In the genomic region with DNA sequence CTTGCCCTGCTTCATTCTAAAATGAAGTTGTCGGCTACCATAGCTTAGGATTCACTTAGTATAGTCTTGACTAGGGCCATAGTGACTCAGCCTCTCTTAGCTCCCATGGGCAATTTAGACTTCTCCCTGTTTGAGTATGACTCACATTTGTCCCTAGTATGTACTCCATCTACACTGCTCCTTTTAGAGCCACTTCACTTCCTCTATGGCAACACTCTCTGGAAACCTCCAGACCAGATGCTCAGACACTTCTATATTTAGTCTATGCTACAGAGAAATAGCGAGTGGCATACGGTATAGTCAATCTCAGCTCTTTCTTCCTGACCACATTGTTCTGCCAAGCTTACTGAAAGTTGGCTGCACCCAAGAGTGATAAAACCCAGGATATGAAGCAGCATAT, we compare ENCODE assay signal across 10 cellular contexts. TPM values are rescaled to one million over a fixed set of nuclear protein-coding genes. Genes with fewer than 3 reads are reported as not detected.
DNase-seq lines count a peak whose midpoint lies in the region; ATAC-seq and TF ChIP-seq lines count a peak whose summit lies in the region.
"Had no signal": no experiment of that assay in that cellular context is flagged by ENCODE, and none has a peak within 500 bp of the region (broad histone marks: within the 10 kb centered on the region; RNA-seq: fewer than 3 reads in every experiment).

No MANE protein-coding gene starts in this region.

- peaks cover 17% of the 10 kb centered on the region for H3K4me1 ChIP-seq in adipocyte (ENCODE audit: control insufficient read depth, insufficient read depth, low read length)
- peaks cover 3 to 8% (median 6%) of the 10 kb centered on the region in 4 donors for H3K4me1 ChIP-seq in upper lobe of left lung

- no peaks in the 10 kb centered on the region for H3K9me3 ChIP-seq in adipocyte (ENCODE audit: control insufficient read depth, low read length)
- no peaks in the 10 kb centered on the region for H3K9me3 ChIP-seq in upper lobe of left lung

- DNase-seq in NCI-H510A treated with DMSO at 0.1 percent for 48 hours (lab: John Stamatoyannopoulos, UW) (peak; percentile 25), NCI-H510A (lab: John Stamatoyannopoulos, UW) (no peak), adipocyte (ENCODE audit: low read depth) (peak; percentile 49), left ventricle myocardium superior (no peak), upper lobe of left lung (peak in 1 of 2 donors; percentile 50), NCI-H2196 treated with DMSO at 0.1 percent for 48 hours (lab: John Stamatoyannopoulos, UW; ENCODE audit: unreplicated experiment) (no peak)
- DNase-seq in activated CD4-positive, alpha-beta T cell treated with anti-CD3 and anti-CD28 coated beads for 48 hours: no peak

- intact Hi-C loops in left ventricle myocardium superior (cut with micrococcal nuclease): loop anchor here (5.0 kb wide), 1 partner anchor 302 kb away; no protein-coding TSS in a partner anchor

- no peak for TF ChIP-seq POLR2A in upper lobe of left lung (IDR thresholded peaks at IDR 0.05)

- H3K4me3 ChIP-seq in adipocyte (ENCODE audit: low read length) (peak overlapping the region; percentile 18), upper lobe of left lung (no peak overlapping the region)

- peak; percentile 95 for ATAC-seq in left ventricle myocardium superior
- peak; percentile 86 to 92 for ATAC-seq in upper lobe of left lung (ENCODE audit: low FRiP score in 2 of 2)
- no peak for ATAC-seq in HG02884 (IDR thresholded peaks at IDR 0.05; ENCODE audit: unreplicated experiment)

- WGBS in upper lobe of left lung, 2 donors: 27 to 41% methylated on average over 3 of the region's 3 CpGs

- H3K36me3 ChIP-seq in adipocyte (ENCODE audit: control insufficient read depth, insufficient read depth, low read length, severe bottlenecking) (no peaks in the 10 kb centered on the region), upper lobe of left lung (no peaks in the 10 kb centered on the region)

- peak overlapping the region; percentile 44 for H3K9ac ChIP-seq in adipocyte (ENCODE audit: low read length)

- H3K27me3 ChIP-seq in adipocyte (replicated peaks; ENCODE audit: control insufficient read depth, insufficient read depth, low read length): no peaks in the 10 kb centered on the region
- no peaks in the 10 kb centered on the region for H3K27me3 ChIP-seq in upper lobe of left lung

- peak in 1 of 4 donors; percentile 41 for TF ChIP-seq EP300 in upper lobe of left lung (IDR thresholded peaks at IDR 0.05)

- peak overlapping the region in 1 of 4 donors; percentile 52 for H3K27ac ChIP-seq in upper lobe of left lung
- H3K27ac ChIP-seq: VCaP had no signal

- TF ChIP-seq CTCF in upper lobe of left lung (IDR thresholded peaks at IDR 0.05): no peak

RNA-seq across cellular contexts. Expression of a gene that starts 11.2 kb away (rescaled TPM):
- total RNA-seq in left ventricle myocardium superior (not detected), upper lobe of left lung (not detected)
- total RNA-seq: dermis microvascular lymphatic vessel endothelial cell had no signal

RNA-seq across cellular contexts. Expression of a gene that starts 44.6 kb away (rescaled TPM):
- not detected for total RNA-seq in left ventricle myocardium superior
- not detected for total RNA-seq in upper lobe of left lung
- total RNA-seq: dermis microvascular lymphatic vessel endothelial cell had no signal

Comparison
In these comparisons a context has a peak if more than half of its experiments do, and no peak if none do; other contexts are left out.
1. DNase-seq: peak in NCI-H510A treated with DMSO at 0.1 percent for 48 hours (single experiment) and adipocyte (single experiment); none in NCI-H510A (single experiment), left ventricle myocardium superior (single experiment), NCI-H2196 treated with DMSO at 0.1 percent for 48 hours (single experiment) and activated CD4-positive, alpha-beta T cell treated with anti-CD3 and anti-CD28 coated beads for 48 hours (single experiment).